23 cellular contexts compared by ENCODE assay signal in the genomic region with DNA sequence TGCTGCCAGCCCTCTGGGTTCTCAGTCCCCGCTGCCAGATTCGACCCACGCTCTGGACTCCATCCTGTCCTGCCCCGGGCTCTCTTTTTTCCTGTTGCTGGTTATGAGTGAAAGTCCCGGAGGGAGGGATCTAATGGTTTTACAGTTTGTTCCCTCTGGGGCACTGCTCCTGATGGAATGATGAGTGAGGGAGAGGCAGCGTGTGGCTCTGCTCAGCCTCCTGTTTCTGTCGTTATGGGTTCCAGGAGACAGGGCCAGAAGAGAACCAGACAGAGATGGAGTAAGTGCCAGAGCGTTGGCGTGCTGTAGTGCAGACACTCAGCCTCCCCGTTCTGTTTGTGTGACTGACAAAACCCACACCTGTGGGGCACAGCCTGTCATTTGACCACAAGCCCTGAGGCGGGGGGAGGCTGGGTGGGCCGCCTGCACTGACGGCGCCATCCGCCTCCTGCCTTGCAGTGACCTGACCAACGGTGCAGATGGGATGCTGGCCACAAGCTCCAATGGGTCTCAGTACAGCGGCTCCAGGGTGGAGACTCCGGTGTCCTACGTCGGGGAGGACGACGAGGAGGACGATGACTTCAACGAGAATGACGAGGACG. TPM values are rescaled to one million over a fixed set of nuclear protein-coding genes. Genes with fewer than 3 reads are reported as not detected.
DNase-seq lines count a peak whose midpoint lies in the region; ATAC-seq, FAIRE-seq and TF ChIP-seq lines count a peak whose summit lies in the region.
"Had no signal": no experiment of that assay in that cellular context is flagged by ENCODE, and none has a peak within 500 bp of the region (broad histone marks: within the 10 kb centered on the region; RNA-seq: fewer than 3 reads in every experiment).

No MANE protein-coding gene starts in this region.

- H3K9me3 Mint-ChIP-seq in MCF 10A (ENCODE audit: unreplicated experiment) (peaks cover 9% of the 10 kb centered on the region), type B pancreatic cell (peaks cover 4% of the 10 kb centered on the region)
- no peaks in the 10 kb centered on the region for H3K9me3 Mint-ChIP-seq in activated naive CD8-positive, alpha-beta T cell treated with anti-CD3 and anti-CD28 coated beads, Interleukin-2, amount 50 U/mL, for 24 hours
- H3K9me3 Mint-ChIP-seq: activated T-helper 1 cell treated with anti-CD3 and anti-CD28 coated beads, Interleukin-12 subunit alpha, Interleukin-12 subunit beta, Interleukin-2, Interleukin-4 antibody, amounts not matched to agents 30 ng/mL and 10 ng/mL and 1 ng/mL, durations not matched to agents 14 hours and 24 hours and 36 hours; immature natural killer cell; neural crest cell; T-helper 2 cell treated with Interferon-gamma antibody and Interleukin-4, amounts not matched to agents 5 μg/mL and 100 μg/mL, for 36 hours had no signal

- no peak overlapping the region for H3K27ac Mint-ChIP-seq in MCF 10A (ENCODE audit: low read depth, unreplicated experiment)
- H3K27ac Mint-ChIP-seq in activated naive CD8-positive, alpha-beta T cell treated with anti-CD3 and anti-CD28 coated beads, Interleukin-2, amount 50 U/mL, for 24 hours: no peak overlapping the region
- no peak overlapping the region for H3K27ac Mint-ChIP-seq in type B pancreatic cell
- H3K27ac Mint-ChIP-seq: activated T-helper 1 cell treated with anti-CD3 and anti-CD28 coated beads, Interleukin-12 subunit alpha, Interleukin-12 subunit beta, Interleukin-2, Interleukin-4 antibody, amounts not matched to agents 30 ng/mL and 10 ng/mL and 1 ng/mL, durations not matched to agents 14 hours and 24 hours and 36 hours; T-helper 2 cell treated with Interferon-gamma antibody and Interleukin-4, amounts not matched to agents 5 μg/mL and 100 μg/mL, for 36 hours had no signal

- no peaks in the 10 kb centered on the region for H3K4me1 ChIP-seq in breast epithelium
- H3K4me1 ChIP-seq: SJCRH30 had no signal

- H3K9me3 ChIP-seq in breast epithelium: no peaks in the 10 kb centered on the region
- H3K9me3 ChIP-seq: SJCRH30 had no signal

- H3K27me3 Mint-ChIP-seq in MCF 10A (ENCODE audit: insufficient read depth, unreplicated experiment) (no peaks in the 10 kb centered on the region), type B pancreatic cell (no peaks in the 10 kb centered on the region)
- H3K27me3 Mint-ChIP-seq in activated naive CD8-positive, alpha-beta T cell treated with anti-CD3 and anti-CD28 coated beads, Interleukin-2, amount 50 U/mL, for 24 hours: no peaks in the 10 kb centered on the region

- peak; percentile 24 for ATAC-seq in activated naive CD8-positive, alpha-beta T cell treated with anti-CD3 and anti-CD28 coated beads, Interleukin-2, amount 50 U/mL, for 24 hours
- ATAC-seq in left lobe of liver: no peak
- ATAC-seq: GM12878 had no signal

- FAIRE-seq in GM19239 (lab: Jason Lieb, UNC): no peak
- FAIRE-seq: GM12878, H1, HTR-8/SVneo had no signal

- no peak overlapping the region for H3K4me3 Mint-ChIP-seq in MCF 10A (ENCODE audit: unreplicated experiment)
- H3K4me3 Mint-ChIP-seq in activated naive CD8-positive, alpha-beta T cell treated with anti-CD3 and anti-CD28 coated beads, Interleukin-2, amount 50 U/mL, for 24 hours: no peak overlapping the region
- no peak overlapping the region for H3K4me3 Mint-ChIP-seq in type B pancreatic cell
- H3K4me3 Mint-ChIP-seq: activated T-helper 1 cell treated with anti-CD3 and anti-CD28 coated beads, Interleukin-12 subunit alpha, Interleukin-12 subunit beta, Interleukin-2, Interleukin-4 antibody, amounts not matched to agents 30 ng/mL and 10 ng/mL and 1 ng/mL, durations not matched to agents 14 hours and 24 hours and 36 hours; immature natural killer cell; neural crest cell; T-helper 2 cell treated with Interferon-gamma antibody and Interleukin-4, amounts not matched to agents 5 μg/mL and 100 μg/mL, for 36 hours had no signal

- no peak for TF ChIP-seq POLR2A in breast epithelium (IDR thresholded peaks at IDR 0.05)

- H3K27me3 ChIP-seq in breast epithelium: no peaks in the 10 kb centered on the region
- H3K27me3 ChIP-seq: SJCRH30 had no signal

- DNase-seq in breast epithelium (ENCODE audit: low spot score in 2 of 2) (peak; percentile 30 to 45), MCF 10A (ENCODE audit: unreplicated experiment) (no peak), left lobe of liver (ENCODE audit: low spot score) (peak; percentile 35), type B pancreatic cell (ENCODE audit: extremely low spot score, unreplicated experiment) (peak; percentile 59), GM19239 (ENCODE audit: insufficient read length, low spot score) (no peak), SHP77 treated with DMSO at 0.1 percent for 48 hours (lab: John Stamatoyannopoulos, UW) (no peak)
- no peak for DNase-seq in activated naive CD8-positive, alpha-beta T cell treated with anti-CD3 and anti-CD28 coated beads, Interleukin-2, amount 50 U/mL, for 24 hours
- no peak for DNase-seq in stimulated activated naive CD4-positive, alpha-beta T cell treated with Interleukin-2 at 50 U/mL for 16 hours (lab: John Stamatoyannopoulos, UW)
- DNase-seq: activated CD4-positive, alpha-beta T cell treated with anti-CD3 and anti-CD28 coated beads for 48 hours; amniotic stem cell; Calu3; immature natural killer cell; NCI-H1930; NCI-H510A; retina had no signal

- H3K36me3 Mint-ChIP-seq in MCF 10A (ENCODE audit: insufficient read depth, unreplicated experiment) (peaks cover 73% of the 10 kb centered on the region), type B pancreatic cell (peaks cover 41% of the 10 kb centered on the region)
- H3K36me3 Mint-ChIP-seq in activated naive CD8-positive, alpha-beta T cell treated with anti-CD3 and anti-CD28 coated beads, Interleukin-2, amount 50 U/mL, for 24 hours (ENCODE audit: low read depth): peaks cover 56% of the 10 kb centered on the region

- CTCF ChIA-PET in MCF 10A (lab: Yijun Ruan, JAX): no interaction called here

- intact Hi-C loops in breast epithelium (cut with DNase I; ENCODE audit: low total_unique reads): no loop called here
- intact Hi-C loops in MCF 10A (cut with micrococcal nuclease): no loop called here

- no peaks in the 10 kb centered on the region for H3K36me3 ChIP-seq in breast epithelium

- TF ChIP-seq CTCF in breast epithelium (IDR thresholded peaks at IDR 0.05) (no peak), MCF 10A (IDR thresholded peaks at IDR 0.05; ENCODE audit: unreplicated experiment) (no peak), type B pancreatic cell (conservative IDR thresholded peaks at IDR 0.05) (no peak)

- peak overlapping the region in 1 of 2 donors; percentile 7 for H3K27ac ChIP-seq in breast epithelium
- H3K27ac ChIP-seq: epithelial cell of prostate, SJCRH30 had no signal

- POLR2A ChIA-PET in MCF 10A (lab: Yijun Ruan, JAX): interaction anchor here (0.7 kb wide), 1 partner anchor 151 kb away, joined by 3 read pairs; no protein-coding TSS in a partner anchor

- no TSS peak for BruUV-seq in MCF 10A (replicated peaks; lab: Mats Ljungman, UMichigan)

- no peaks in the 10 kb centered on the region for H3K4me1 Mint-ChIP-seq in MCF 10A (ENCODE audit: insufficient read depth, unreplicated experiment)
- H3K4me1 Mint-ChIP-seq in activated naive CD8-positive, alpha-beta T cell treated with anti-CD3 and anti-CD28 coated beads, Interleukin-2, amount 50 U/mL, for 24 hours: peaks cover 3% of the 10 kb centered on the region
- H3K4me1 Mint-ChIP-seq in type B pancreatic cell (ENCODE audit: unreplicated experiment): no peaks in the 10 kb centered on the region
- H3K4me1 Mint-ChIP-seq: immature natural killer cell, neural crest cell had no signal

- H3K4me3 ChIP-seq in breast epithelium: peak overlapping the region in 1 of 3 donors; percentile 35
- H3K4me3 ChIP-seq: GM12878, SJCRH30 had no signal

RNA-seq across cellular contexts. Expression of gene ATP4B, which starts 18.2 kb away (rescaled TPM):
- total RNA-seq in breast epithelium (not detected), MCF 10A (2022) (not detected in 2 replicates), left lobe of liver (not detected), type B pancreatic cell (ENCODE audit: low replicate concordance) (2.0 and 26.7 TPM in 2 replicates)
- total RNA-seq: activated T-helper 1 cell treated with anti-CD3 and anti-CD28 coated beads, Interleukin-12 subunit alpha, Interleukin-12 subunit beta, Interleukin-2, Interleukin-4 antibody, amounts not matched to agents 30 ng/mL and 10 ng/mL and 1 ng/mL, durations not matched to agents 14 hours and 24 hours and 36 hours; Calu3; GM12878; H1; neural crest cell; SJCRH30 had no signal

RNA-seq across cellular contexts. Expression of gene GRK1, which starts 27.3 kb away (rescaled TPM):
- total RNA-seq in breast epithelium: not detected
- not detected in 2 replicates for total RNA-seq in MCF 10A (2022)
- not detected for total RNA-seq in left lobe of liver
- 0.24 and 0.85 TPM in 2 replicates for total RNA-seq in type B pancreatic cell (ENCODE audit: low replicate concordance)
- total RNA-seq: activated T-helper 1 cell treated with anti-CD3 and anti-CD28 coated beads, Interleukin-12 subunit alpha, Interleukin-12 subunit beta, Interleukin-2, Interleukin-4 antibody, amounts not matched to agents 30 ng/mL and 10 ng/mL and 1 ng/mL, durations not matched to agents 14 hours and 24 hours and 36 hours; Calu3; H1; SJCRH30 had no signal

RNA-seq across cellular contexts. Expression of gene TFDP1, which starts 55.2 kb away (rescaled TPM):
- total RNA-seq in breast epithelium: 10 to 100 TPM; 31.8 to 34.0 (median 33.3) TPM
- 77.1 and 100 TPM in 2 replicates for total RNA-seq in MCF 10A (2022)
- 23.5 TPM for total RNA-seq in left lobe of liver
- total RNA-seq in type B pancreatic cell (ENCODE audit: low replicate concordance): 78.4 and 78.8 TPM in 2 replicates

Comparison
In these comparisons a context has a peak if more than half of its experiments do, and no peak if none do; other contexts are left out.
1. DNase-seq: peak in breast epithelium (2 of 2), left lobe of liver (single experiment) and type B pancreatic cell (single experiment); none in MCF 10A (single experiment), activated naive CD8-positive, alpha-beta T cell treated with anti-CD3 and anti-CD28 coated beads, Interleukin-2, amount 50 U/mL, for 24 hours (single experiment), stimulated activated naive CD4-positive, alpha-beta T cell treated with Interleukin-2 at 50 U/mL for 16 hours (single experiment), GM19239 (single experiment) and SHP77 treated with DMSO at 0.1 percent for 48 hours (single experiment).